Comparison of ENCODE assay signal across 12 cellular contexts in genomic region chr2:149768320-149768799, GRCh38.
DNase-seq lines count a peak whose midpoint lies in the region; ATAC-seq and TF ChIP-seq lines count a peak whose summit lies in the region.
"Had no signal": no experiment of that assay in that cellular context is flagged by ENCODE, and none has a peak within 500 bp of the region (broad histone marks: within the 10 kb centered on the region; RNA-seq: fewer than 3 reads in every experiment).

No MANE protein-coding gene starts in this region.

- no peak for TF ChIP-seq CTCF in fibroblast of mammary gland (conservative IDR thresholded peaks at IDR 0.05; ENCODE audit: control insufficient read depth, insufficient read depth, low read depth, low read length)

- no peak overlapping the region for H3K4me3 ChIP-seq in fibroblast of mammary gland (ENCODE audit: control insufficient read depth, low read depth, low read length)

- ATAC-seq in GM21360 (IDR thresholded peaks at IDR 0.05; ENCODE audit: unreplicated experiment): no peak
- ATAC-seq: activated CD8-positive, alpha-beta memory T cell treated with anti-CD3 and anti-CD28 coated beads, Interleukin-2, amount 10 ng/mL, durations not matched to agents 7 days and 5 days; left lobe of liver had no signal

- DNase-seq in GM04504 (ENCODE audit: low read depth) (peak; percentile 57), NCI-H748 treated with DMSO at 0.1 percent for 48 hours (lab: John Stamatoyannopoulos, UW) (peak; percentile 27), fibroblast of mammary gland (ENCODE audit: low read depth) (peak; percentile 14), renal cortical epithelial cell (ENCODE audit: low read depth) (peak; percentile 87), activated T-cell treated with anti-CD3 and anti-CD28 coated beads for 4 hours (no peak), NAMALWA (ENCODE audit: low spot score) (no peak), dedifferentiated amniotic fluid mesenchymal stem cell (ENCODE audit: extremely low spot score) (no peak)
- DNase-seq: activated CD8-positive, alpha-beta memory T cell treated with anti-CD3 and anti-CD28 coated beads, Interleukin-2, amount 10 ng/mL, durations not matched to agents 7 days and 5 days; GDM1; NCI-H510A treated with DMSO at 0.1 percent for 48 hours had no signal

Comparison
In these comparisons a context has a peak if more than half of its experiments do, and no peak if none do; other contexts are left out.
1. DNase-seq: peak in GM04504 (single experiment), NCI-H748 treated with DMSO at 0.1 percent for 48 hours (single experiment), fibroblast of mammary gland (single experiment) and renal cortical epithelial cell (single experiment); none in activated T-cell treated with anti-CD3 and anti-CD28 coated beads for 4 hours (single experiment), NAMALWA (single experiment) and dedifferentiated amniotic fluid mesenchymal stem cell (single experiment).